In the genomic region with DNA sequence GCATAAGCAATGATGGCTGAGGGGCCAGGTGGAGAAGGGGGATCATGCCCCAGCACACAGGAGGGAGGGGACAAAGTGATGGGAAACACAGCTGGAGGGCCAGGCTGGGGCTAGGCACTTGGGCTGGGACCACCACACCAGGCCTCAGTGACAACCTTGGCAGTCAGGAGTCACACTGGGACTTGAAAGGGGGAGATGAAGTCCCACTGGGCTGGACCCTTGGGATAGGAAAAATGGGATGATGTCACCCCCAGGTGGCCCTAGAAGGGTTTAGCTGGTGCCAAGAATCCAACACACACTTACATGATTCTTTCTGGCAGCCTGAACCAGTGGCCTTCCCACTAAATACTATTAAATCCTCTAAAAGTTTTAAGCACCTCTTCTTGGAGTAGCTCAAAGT, we compare ENCODE assay signal across 1 cellular context.
TF ChIP-seq lines count a peak whose summit lies in the region.

No MANE protein-coding gene starts in this region.

TF ChIP-seq in IMR-90, 13 proteins besides CTCF, POLR2A, EP300 and RAD21:
- no peak for TF ChIP-seq RCOR1 (IDR thresholded peaks at IDR 0.05; ENCODE audit: insufficient replicate concordance, low read length)
- TF ChIP-seq, protein P1, sequence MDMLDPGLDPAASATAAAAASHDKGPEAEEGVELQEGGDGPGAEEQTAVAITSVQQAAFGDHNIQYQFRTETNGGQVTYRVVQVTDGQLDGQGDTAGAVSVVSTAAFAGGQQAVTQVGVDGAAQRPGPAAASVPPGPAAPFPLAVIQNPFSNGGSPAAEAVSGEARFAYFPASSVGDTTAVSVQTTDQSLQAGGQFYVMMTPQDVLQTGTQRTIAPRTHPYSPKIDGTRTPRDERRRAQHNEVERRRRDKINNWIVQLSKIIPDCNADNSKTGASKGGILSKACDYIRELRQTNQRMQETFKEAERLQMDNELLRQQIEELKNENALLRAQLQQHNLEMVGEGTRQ (IDR thresholded peaks at IDR 0.05; ENCODE audit: low read depth, low read length), result no peak
- TF ChIP-seq FOS (IDR thresholded peaks at IDR 0.05; ENCODE audit: low read depth, low read length), result no peak
- no peak for TF ChIP-seq CEBPB (IDR thresholded peaks at IDR 0.05; ENCODE audit: low read depth, low read length)
- TF ChIP-seq MAZ (IDR thresholded peaks at IDR 0.05; ENCODE audit: borderline replicate concordance, low read depth, low read length), result no peak
- no peak for TF ChIP-seq MAFK (IDR thresholded peaks at IDR 0.05; ENCODE audit: low read depth, low read length)
- no peak for TF ChIP-seq NFE2L2 (IDR thresholded peaks at IDR 0.05; ENCODE audit: low read depth, low read length)
- no peak for TF ChIP-seq RFX5 (IDR thresholded peaks at IDR 0.05; ENCODE audit: low read depth, low read length)
- TF ChIP-seq SMC3 (IDR thresholded peaks at IDR 0.05; ENCODE audit: low read depth, low read length), result no peak
- no peak for TF ChIP-seq CHD1 (IDR thresholded peaks at IDR 0.05; ENCODE audit: low read depth, low read length)
